In the genomic region with DNA sequence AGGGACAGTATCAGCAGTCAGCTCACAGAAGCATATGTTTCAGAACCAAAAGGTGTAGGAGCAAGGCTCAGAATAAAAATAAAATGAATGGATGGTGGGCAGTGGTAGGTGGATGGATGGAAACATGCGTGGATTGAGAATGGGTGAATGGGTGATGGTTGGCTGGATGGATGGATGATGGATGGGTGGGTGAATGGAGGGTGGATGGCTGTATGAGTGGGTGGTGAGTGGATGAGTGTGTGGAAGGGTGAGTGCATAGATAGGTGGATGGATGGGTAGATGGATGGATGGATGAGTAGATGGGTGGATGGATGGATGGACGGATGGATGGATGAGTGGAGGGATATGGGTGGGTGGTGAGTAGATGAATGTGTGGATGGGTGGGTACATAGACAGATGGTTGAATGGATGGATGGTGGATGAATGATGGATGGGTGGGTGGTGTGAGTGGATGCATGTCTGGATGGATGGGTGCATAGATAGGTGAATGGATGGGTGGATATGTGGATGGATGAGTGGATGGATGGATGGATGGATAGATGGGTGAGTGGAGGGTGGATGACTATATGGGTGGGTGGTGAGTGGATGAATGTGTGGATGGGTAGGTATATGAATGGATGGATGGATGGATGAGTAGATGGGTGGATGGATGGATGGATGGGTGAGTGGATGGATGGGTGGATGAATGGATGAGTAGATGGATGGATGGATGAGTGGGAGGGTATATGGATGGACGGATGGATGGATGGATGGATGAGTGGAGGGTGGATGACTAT, we compare ENCODE assay signal across 1 cellular context.
TF ChIP-seq lines count a peak whose summit lies in the region.

No MANE protein-coding gene starts in this region.

TF ChIP-seq in K562, 482 proteins besides CTCF, POLR2A, EP300 and RAD21:
- TF ChIP-seq GATAD2B (IDR thresholded peaks at IDR 0.05; ENCODE audit: borderline replicate concordance) (no peak), SMARCA5 (IDR thresholded peaks at IDR 0.05) (no peak), MCM7 (IDR thresholded peaks at IDR 0.05) (0 out of 4 replicates have a peak, but pooled peaks of 1 of the 2 experiments have one; percentile 53), HDAC1 (IDR thresholded peaks at IDR 0.05) (peak in 1 of 2 experiments; percentile 40; a peak in 1 of 4 replicates), MCM3 (IDR thresholded peaks at IDR 0.05) (0 out of 2 replicates have a peak, but pooled peaks have one; percentile 62), POLR2AphosphoS2 (IDR thresholded peaks at IDR 0.05; ENCODE audit: low read length) (no peak)
TF ChIP-seq in K562: peak in this region for 3.
